ENCODE assay signal across 20 cellular contexts in the genomic region with DNA sequence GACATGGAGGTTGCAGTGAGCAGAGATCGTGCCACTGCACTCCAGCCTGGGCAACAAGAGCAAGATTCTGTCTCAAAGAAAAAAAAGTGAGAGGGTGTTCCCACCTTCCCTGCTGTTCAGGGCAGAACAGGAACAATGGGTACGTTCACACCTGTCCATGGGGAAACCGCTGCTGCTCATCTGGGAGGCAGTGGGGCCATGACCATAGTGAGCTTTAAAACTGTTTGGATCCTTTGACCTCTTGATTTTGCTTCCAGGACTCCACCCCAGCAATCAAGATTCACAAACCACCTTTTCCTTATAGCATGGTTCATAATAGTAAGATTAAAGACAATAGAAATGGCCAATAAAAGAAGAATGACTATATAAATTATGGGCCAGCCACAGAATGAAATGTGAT.
"Had no signal": no experiment of that assay in that cellular context is flagged by ENCODE, and none has a peak within 500 bp of the region (broad histone marks: within the 10 kb centered on the region; RNA-seq: fewer than 3 reads in every experiment).

No MANE protein-coding gene starts in this region.

- H3K27ac ChIP-seq: breast epithelium, gastrocnemius medialis, psoas muscle, thyroid gland, WERI-Rb-1 had no signal

- H3K9me3 ChIP-seq: adrenal gland, breast epithelium, gastrocnemius medialis, psoas muscle, thyroid gland had no signal

- H3K36me3 ChIP-seq: adrenal gland, breast epithelium, gastrocnemius medialis, thyroid gland, WERI-Rb-1 had no signal

- H3K4me1 ChIP-seq: breast epithelium, gastrocnemius medialis, psoas muscle, thyroid gland had no signal

- H3K4me3 ChIP-seq: adrenal gland, breast epithelium, gastrocnemius medialis, psoas muscle, thyroid gland had no signal

- ATAC-seq: esophagus mucosa, gastrocnemius medialis, left ventricle myocardium superior, psoas muscle, right cardiac atrium had no signal

- DNase-seq: activated CD4-positive, alpha-beta T cell treated with anti-CD3 and anti-CD28 coated beads for 1 hour; activated CD4-positive, alpha-beta T cell treated with anti-CD3 and anti-CD28 coated beads, Interleukin-2, amount 50 U/mL, for 48 hours; activated naive CD4-positive, alpha-beta T cell treated with Interleukin-2 at 50 U/mL for 16 hours; activated T-cell treated with anti-CD3 and anti-CD28 coated beads for 4 hours; adrenal gland; cerebellar nuclear complex; effector CD4-positive, alpha-beta T cell; gastrocnemius medialis; head of caudate nucleus; kidney; left ventricle myocardium superior; mesendoderm; psoas muscle; right cardiac atrium; stimulated activated CD4-positive, alpha-beta T cell treated with anti-CD3 and anti-CD28 coated beads, Interleukin-2, amount 100 ng/mL, for 24 hours; stimulated activated naive CD4-positive, alpha-beta T cell treated with Interleukin-2 at 50 U/mL for 16 hours; thyroid gland; WERI-Rb-1 had no signal

- H3K27me3 ChIP-seq: adrenal gland, breast epithelium, gastrocnemius medialis, thyroid gland had no signal
